ENCODE assay signal across 1 cellular context in the genomic region with DNA sequence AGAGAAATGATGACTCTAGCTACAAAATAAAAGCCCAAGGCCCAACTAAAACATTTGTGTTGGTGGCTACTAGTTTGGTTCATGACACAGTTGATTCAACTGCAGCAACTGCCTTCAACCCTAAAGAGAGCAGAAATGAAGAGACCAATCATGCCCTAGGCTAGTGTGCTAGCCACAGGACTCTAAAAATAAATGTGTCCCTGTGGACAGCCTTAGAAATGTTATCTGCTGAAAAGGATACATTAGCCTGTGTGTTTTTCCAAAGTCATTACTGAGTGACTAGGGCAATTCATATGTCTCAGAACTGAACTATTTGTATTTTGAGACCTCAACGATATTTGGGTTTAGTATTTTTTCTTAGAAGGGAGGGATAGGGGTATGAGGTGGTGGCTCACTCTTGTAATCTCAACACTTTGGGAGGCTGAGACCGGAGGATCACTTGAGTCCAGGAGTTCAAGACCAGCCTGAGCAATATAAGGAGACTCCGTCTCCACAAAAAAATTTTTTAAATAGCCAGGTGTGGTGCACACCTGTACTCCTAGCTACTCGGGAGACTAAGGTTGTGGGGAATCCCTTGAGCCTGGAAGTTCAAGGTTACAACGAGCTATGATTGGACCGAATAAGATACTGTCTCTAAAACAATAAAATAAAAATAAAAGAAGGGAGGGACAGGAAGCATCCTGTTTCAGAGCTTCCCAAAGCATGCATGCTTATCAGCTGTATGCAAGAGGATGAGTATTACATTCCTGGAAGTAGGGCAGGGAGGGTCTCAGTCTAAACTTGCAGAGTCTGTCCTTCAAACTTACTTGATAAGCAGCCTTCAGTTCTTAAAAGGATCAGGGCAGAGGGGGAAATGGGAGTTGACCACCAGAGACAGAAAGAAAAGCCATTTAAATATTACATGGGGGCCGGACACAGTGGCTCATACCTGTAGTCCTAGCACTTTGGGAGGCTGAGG.
A peak's percentile ranks its signal among the peaks of the same experiment; 100 is the strongest.
TF ChIP-seq lines count a peak whose summit lies in the region.

No MANE protein-coding gene starts in this region.

TF ChIP-seq in K562, 482 proteins besides CTCF, POLR2A, EP300 and RAD21 (continued from another document and continues in another):
- TF ChIP-seq SMARCC2 (IDR thresholded peaks at IDR 0.05; ENCODE audit: low read depth) (peak; percentile 85), RFX5 (IDR thresholded peaks at IDR 0.05; ENCODE audit: low read depth, low read length) (no peak), HDAC1 (IDR thresholded peaks at IDR 0.05) (peak; percentile 12 to 66; a peak in 2 of 4 replicates), ARID2 (IDR thresholded peaks at IDR 0.05) (no peak), NFRKB (IDR thresholded peaks at IDR 0.05; ENCODE audit: low read depth) (0 out of 2 replicates have a peak, but pooled peaks have one; percentile 41), EP400 (IDR thresholded peaks at IDR 0.05) (peak; percentile 32; the same call in 1 of the 2 replicates), PRMT5 (CRISPR knock-in tag; IDR thresholded peaks at IDR 0.05) (no peak), KDM1A (IDR thresholded peaks at IDR 0.05) (peak; percentile 73 to 84), HNRNPK (IDR thresholded peaks at IDR 0.05; ENCODE audit: low read depth, low read length, poor library complexity, severe bottlenecking) (no peak), KDM2B (CRISPR knock-in tag; IDR thresholded peaks at IDR 0.05) (no peak), TBP (optimal IDR thresholded peaks at IDR 0.05; ENCODE audit: low read depth, low read length) (no peak), TSC22D4 (tag; IDR thresholded peaks at IDR 0.05) (no peak), DPF2 (IDR thresholded peaks at IDR 0.05) (peak; percentile 94), TEAD4 (IDR thresholded peaks at IDR 0.05; ENCODE audit: low read length) (peak; percentile 92), TEAD4 (CRISPR knock-in tag; IDR thresholded peaks at IDR 0.05; ENCODE audit: borderline replicate concordance) (no peak), LCOR (CRISPR knock-in tag; IDR thresholded peaks at IDR 0.05) (no peak), SAFB (IDR thresholded peaks at IDR 0.05; ENCODE audit: borderline replicate concordance, low read depth, low read length) (no peak), HDAC3 (IDR thresholded peaks at IDR 0.05; ENCODE audit: borderline replicate concordance, partially characterized antibody) (peak; percentile 47), FOS (IDR thresholded peaks at IDR 0.05; ENCODE audit: extremely low read depth, insufficient read length) (no peak), ILF3 (IDR thresholded peaks at IDR 0.05; ENCODE audit: borderline replicate concordance) (no peak), ZNF316 (IDR thresholded peaks at IDR 0.05) (peak; percentile 76), RAD51 (IDR thresholded peaks at IDR 0.05; ENCODE audit: borderline replicate concordance, low read depth) (0 out of 2 replicates have a peak, but pooled peaks have one; percentile 3), ATF1 (CRISPR knock-in tag; IDR thresholded peaks at IDR 0.05) (no peak), ATF1 (tag; IDR thresholded peaks at IDR 0.05) (0 out of 2 replicates have a peak, but pooled peaks have one; percentile 10), KDM5B (IDR thresholded peaks at IDR 0.05; ENCODE audit: insufficient replicate concordance, low read depth, low read length) (peak; percentile 29), ETS2 (tag; IDR thresholded peaks at IDR 0.05; ENCODE audit: borderline replicate concordance, poor library complexity, severe bottlenecking) (no peak), ZNF778 (CRISPR knock-in tag; IDR thresholded peaks at IDR 0.05) (no peak), RCOR1 (IDR thresholded peaks at IDR 0.05; ENCODE audit: borderline replicate concordance in 1 of 2, low read depth in 2 of 2, low read length in 2 of 2) (peak in 1 of 2 experiments; percentile 86; a peak in 2 of 4 replicates), SETDB1 (IDR thresholded peaks at IDR 0.05; ENCODE audit: low read length) (no peak), CTBP1 (IDR thresholded peaks at IDR 0.05; ENCODE audit: borderline replicate concordance) (peak; percentile 90), GATAD2A (IDR thresholded peaks at IDR 0.05) (peak; percentile 44; the same call in 1 of the 2 replicates), CBX3 (IDR thresholded peaks at IDR 0.05; ENCODE audit: borderline replicate concordance in 1 of 2, low read length in 2 of 2) (peak in 1 of 2 experiments; percentile 41; a peak in 1 of 3 replicates), ZBTB1 (CRISPR knock-in tag; IDR thresholded peaks at IDR 0.05; ENCODE audit: borderline replicate concordance, low read depth) (no peak), ETV1 (tag; conservative IDR thresholded peaks at IDR 0.05; ENCODE audit: low read depth) (peak; percentile 57), ARID1B (IDR thresholded peaks at IDR 0.05) (peak; percentile 97), MTA1 (IDR thresholded peaks at IDR 0.05; ENCODE audit: borderline replicate concordance) (peak; percentile 19; the same call in 1 of the 2 replicates), ESRRA (IDR thresholded peaks at IDR 0.05; ENCODE audit: borderline replicate concordance, low read depth) (peak; percentile 16; the same call in 1 of the 2 replicates), PTTG1 (tag; IDR thresholded peaks at IDR 0.05; ENCODE audit: low read depth) (no peak)
- TF ChIP-seq, protein P1, sequence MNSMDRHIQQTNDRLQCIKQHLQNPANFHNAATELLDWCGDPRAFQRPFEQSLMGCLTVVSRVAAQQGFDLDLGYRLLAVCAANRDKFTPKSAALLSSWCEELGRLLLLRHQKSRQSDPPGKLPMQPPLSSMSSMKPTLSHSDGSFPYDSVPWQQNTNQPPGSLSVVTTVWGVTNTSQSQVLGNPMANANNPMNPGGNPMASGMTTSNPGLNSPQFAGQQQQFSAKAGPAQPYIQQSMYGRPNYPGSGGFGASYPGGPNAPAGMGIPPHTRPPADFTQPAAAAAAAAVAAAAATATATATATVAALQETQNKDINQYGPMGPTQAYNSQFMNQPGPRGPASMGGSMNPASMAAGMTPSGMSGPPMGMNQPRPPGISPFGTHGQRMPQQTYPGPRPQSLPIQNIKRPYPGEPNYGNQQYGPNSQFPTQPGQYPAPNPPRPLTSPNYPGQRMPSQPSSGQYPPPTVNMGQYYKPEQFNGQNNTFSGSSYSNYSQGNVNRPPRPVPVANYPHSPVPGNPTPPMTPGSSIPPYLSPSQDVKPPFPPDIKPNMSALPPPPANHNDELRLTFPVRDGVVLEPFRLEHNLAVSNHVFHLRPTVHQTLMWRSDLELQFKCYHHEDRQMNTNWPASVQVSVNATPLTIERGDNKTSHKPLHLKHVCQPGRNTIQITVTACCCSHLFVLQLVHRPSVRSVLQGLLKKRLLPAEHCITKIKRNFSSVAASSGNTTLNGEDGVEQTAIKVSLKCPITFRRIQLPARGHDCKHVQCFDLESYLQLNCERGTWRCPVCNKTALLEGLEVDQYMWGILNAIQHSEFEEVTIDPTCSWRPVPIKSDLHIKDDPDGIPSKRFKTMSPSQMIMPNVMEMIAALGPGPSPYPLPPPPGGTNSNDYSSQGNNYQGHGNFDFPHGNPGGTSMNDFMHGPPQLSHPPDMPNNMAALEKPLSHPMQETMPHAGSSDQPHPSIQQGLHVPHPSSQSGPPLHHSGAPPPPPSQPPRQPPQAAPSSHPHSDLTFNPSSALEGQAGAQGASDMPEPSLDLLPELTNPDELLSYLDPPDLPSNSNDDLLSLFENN (IDR thresholded peaks at IDR 0.05; ENCODE audit: low read depth in 2 of 2, low read length in 2 of 2) = 0 out of 4 replicates have a peak, but pooled peaks of 1 of the 2 experiments have one; percentile 35
- TF ChIP-seq, protein P2, sequence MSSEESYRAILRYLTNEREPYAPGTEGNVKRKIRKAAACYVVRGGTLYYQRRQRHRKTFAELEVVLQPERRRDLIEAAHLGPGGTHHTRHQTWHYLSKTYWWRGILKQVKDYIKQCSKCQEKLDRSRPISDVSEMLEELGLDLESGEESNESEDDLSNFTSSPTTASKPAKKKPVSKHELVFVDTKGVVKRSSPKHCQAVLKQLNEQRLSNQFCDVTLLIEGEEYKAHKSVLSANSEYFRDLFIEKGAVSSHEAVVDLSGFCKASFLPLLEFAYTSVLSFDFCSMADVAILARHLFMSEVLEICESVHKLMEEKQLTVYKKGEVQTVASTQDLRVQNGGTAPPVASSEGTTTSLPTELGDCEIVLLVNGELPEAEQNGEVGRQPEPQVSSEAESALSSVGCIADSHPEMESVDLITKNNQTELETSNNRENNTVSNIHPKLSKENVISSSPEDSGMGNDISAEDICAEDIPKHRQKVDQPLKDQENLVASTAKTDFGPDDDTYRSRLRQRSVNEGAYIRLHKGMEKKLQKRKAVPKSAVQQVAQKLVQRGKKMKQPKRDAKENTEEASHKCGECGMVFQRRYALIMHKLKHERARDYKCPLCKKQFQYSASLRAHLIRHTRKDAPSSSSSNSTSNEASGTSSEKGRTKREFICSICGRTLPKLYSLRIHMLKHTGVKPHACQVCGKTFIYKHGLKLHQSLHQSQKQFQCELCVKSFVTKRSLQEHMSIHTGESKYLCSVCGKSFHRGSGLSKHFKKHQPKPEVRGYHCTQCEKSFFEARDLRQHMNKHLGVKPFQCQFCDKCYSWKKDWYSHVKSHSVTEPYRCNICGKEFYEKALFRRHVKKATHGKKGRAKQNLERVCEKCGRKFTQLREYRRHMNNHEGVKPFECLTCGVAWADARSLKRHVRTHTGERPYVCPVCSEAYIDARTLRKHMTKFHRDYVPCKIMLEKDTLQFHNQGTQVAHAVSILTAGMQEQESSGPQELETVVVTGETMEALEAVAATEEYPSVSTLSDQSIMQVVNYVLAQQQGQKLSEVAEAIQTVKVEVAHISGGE (CRISPR knock-in tag; IDR thresholded peaks at IDR 0.05) = no peak
- TF ChIP-seq, protein P3, sequence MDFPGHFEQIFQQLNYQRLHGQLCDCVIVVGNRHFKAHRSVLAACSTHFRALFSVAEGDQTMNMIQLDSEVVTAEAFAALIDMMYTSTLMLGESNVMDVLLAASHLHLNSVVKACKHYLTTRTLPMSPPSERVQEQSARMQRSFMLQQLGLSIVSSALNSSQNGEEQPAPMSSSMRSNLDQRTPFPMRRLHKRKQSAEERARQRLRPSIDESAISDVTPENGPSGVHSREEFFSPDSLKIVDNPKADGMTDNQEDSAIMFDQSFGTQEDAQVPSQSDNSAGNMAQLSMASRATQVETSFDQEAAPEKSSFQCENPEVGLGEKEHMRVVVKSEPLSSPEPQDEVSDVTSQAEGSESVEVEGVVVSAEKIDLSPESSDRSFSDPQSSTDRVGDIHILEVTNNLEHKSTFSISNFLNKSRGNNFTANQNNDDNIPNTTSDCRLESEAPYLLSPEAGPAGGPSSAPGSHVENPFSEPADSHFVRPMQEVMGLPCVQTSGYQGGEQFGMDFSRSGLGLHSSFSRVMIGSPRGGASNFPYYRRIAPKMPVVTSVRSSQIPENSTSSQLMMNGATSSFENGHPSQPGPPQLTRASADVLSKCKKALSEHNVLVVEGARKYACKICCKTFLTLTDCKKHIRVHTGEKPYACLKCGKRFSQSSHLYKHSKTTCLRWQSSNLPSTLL (IDR thresholded peaks at IDR 0.05) = no peak
- TF ChIP-seq, protein P4, sequence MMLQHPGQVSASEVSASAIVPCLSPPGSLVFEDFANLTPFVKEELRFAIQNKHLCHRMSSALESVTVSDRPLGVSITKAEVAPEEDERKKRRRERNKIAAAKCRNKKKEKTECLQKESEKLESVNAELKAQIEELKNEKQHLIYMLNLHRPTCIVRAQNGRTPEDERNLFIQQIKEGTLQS (IDR thresholded peaks at IDR 0.05) = peak; percentile 20; the same call in 1 of the 2 replicates
- TF ChIP-seq, protein P4 (CRISPR knock-in tag; conservative IDR thresholded peaks at IDR 0.05) = no peak
- TF ChIP-seq, protein P5, sequence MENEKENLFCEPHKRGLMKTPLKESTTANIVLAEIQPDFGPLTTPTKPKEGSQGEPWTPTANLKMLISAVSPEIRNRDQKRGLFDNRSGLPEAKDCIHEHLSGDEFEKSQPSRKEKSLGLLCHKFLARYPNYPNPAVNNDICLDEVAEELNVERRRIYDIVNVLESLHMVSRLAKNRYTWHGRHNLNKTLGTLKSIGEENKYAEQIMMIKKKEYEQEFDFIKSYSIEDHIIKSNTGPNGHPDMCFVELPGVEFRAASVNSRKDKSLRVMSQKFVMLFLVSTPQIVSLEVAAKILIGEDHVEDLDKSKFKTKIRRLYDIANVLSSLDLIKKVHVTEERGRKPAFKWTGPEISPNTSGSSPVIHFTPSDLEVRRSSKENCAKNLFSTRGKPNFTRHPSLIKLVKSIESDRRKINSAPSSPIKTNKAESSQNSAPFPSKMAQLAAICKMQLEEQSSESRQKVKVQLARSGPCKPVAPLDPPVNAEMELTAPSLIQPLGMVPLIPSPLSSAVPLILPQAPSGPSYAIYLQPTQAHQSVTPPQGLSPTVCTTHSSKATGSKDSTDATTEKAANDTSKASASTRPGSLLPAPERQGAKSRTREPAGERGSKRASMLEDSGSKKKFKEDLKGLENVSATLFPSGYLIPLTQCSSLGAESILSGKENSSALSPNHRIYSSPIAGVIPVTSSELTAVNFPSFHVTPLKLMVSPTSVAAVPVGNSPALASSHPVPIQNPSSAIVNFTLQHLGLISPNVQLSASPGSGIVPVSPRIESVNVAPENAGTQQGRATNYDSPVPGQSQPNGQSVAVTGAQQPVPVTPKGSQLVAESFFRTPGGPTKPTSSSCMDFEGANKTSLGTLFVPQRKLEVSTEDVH (IDR thresholded peaks at IDR 0.05; ENCODE audit: low read depth, partially characterized antibody) = no peak
- TF ChIP-seq, protein P6, sequence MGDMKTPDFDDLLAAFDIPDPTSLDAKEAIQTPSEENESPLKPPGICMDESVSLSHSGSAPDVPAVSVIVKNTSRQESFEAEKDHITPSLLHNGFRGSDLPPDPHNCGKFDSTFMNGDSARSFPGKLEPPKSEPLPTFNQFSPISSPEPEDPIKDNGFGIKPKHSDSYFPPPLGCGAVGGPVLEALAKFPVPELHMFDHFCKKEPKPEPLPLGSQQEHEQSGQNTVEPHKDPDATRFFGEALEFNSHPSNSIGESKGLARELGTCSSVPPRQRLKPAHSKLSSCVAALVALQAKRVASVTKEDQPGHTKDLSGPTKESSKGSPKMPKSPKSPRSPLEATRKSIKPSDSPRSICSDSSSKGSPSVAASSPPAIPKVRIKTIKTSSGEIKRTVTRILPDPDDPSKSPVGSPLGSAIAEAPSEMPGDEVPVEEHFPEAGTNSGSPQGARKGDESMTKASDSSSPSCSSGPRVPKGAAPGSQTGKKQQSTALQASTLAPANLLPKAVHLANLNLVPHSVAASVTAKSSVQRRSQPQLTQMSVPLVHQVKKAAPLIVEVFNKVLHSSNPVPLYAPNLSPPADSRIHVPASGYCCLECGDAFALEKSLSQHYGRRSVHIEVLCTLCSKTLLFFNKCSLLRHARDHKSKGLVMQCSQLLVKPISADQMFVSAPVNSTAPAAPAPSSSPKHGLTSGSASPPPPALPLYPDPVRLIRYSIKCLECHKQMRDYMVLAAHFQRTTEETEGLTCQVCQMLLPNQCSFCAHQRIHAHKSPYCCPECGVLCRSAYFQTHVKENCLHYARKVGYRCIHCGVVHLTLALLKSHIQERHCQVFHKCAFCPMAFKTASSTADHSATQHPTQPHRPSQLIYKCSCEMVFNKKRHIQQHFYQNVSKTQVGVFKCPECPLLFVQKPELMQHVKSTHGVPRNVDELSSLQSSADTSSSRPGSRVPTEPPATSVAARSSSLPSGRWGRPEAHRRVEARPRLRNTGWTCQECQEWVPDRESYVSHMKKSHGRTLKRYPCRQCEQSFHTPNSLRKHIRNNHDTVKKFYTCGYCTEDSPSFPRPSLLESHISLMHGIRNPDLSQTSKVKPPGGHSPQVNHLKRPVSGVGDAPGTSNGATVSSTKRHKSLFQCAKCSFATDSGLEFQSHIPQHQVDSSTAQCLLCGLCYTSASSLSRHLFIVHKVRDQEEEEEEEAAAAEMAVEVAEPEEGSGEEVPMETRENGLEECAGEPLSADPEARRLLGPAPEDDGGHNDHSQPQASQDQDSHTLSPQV (IDR thresholded peaks at IDR 0.05) = peak; percentile 72
